ENCODE assay signal across 8 cellular contexts in genomic region chr6:99426454-99426762, GRCh38. TPM values are rescaled to one million over a fixed set of nuclear protein-coding genes. Genes with fewer than 3 reads are reported as not detected.
DNase-seq lines count a peak whose midpoint lies in the region; ATAC-seq and TF ChIP-seq lines count a peak whose summit lies in the region.

No MANE protein-coding gene starts in this region.

- no peak for TF ChIP-seq CTCF in 22Rv1 (IDR thresholded peaks at IDR 0.05)

- no peaks in the 10 kb centered on the region for H3K27me3 Mint-ChIP-seq in central memory CD8-positive, alpha-beta T cell

- H3K36me3 Mint-ChIP-seq in central memory CD8-positive, alpha-beta T cell (ENCODE audit: insufficient read depth) = peaks cover 28% of the 10 kb centered on the region

- H3K9ac ChIP-seq in HUES64 (ENCODE audit: low read depth, low read length) = peak overlapping the region; percentile 98

- H3K27ac ChIP-seq in 22Rv1 (peak overlapping the region; percentile 97), HUES64 (ENCODE audit: low read depth, low read length) (peak overlapping the region; percentile 96), muscle layer of duodenum (ENCODE audit: low read length) (peak overlapping the region; percentile 100)

- H3K4me3 ChIP-seq in HUES64 (ENCODE audit: low read length) (peak overlapping the region; percentile 87), muscle layer of duodenum (ENCODE audit: low read depth in 1 of 2, low read length in 2 of 2) (peak overlapping the region; percentile 97 to 99)

- H3K36me3 ChIP-seq in HUES64 (ENCODE audit: insufficient read depth, low read length) = peaks cover 32% of the 10 kb centered on the region
- peaks cover 0 to 12% of the 10 kb centered on the region in 2 donors for H3K36me3 ChIP-seq in muscle layer of duodenum (ENCODE audit: control insufficient read depth in 1 of 2, insufficient read depth in 2 of 2, low read length in 2 of 2)

- H3K27me3 ChIP-seq in HUES64 (ENCODE audit: insufficient read depth, low read length) = no peaks in the 10 kb centered on the region
- H3K27me3 ChIP-seq in muscle layer of duodenum (ENCODE audit: low read depth, low read length) = no peaks in the 10 kb centered on the region

- H3K4me1 Mint-ChIP-seq in central memory CD8-positive, alpha-beta T cell = peaks cover 55% of the 10 kb centered on the region

- 32% methylated on average over 4 of the region's 4 CpGs for WGBS in HUES64

- no peak for DNase-seq in central memory CD8-positive, alpha-beta T cell (ENCODE audit: low spot score in 2 of 2)
- DNase-seq in T-helper 9 cell (no peak), DMS53 treated with DMSO at 0.1 percent for 48 hours (lab: John Stamatoyannopoulos, UW; ENCODE audit: unreplicated experiment) (no peak)

- ATAC-seq in central memory CD8-positive, alpha-beta T cell (replicated peaks; ENCODE audit: extremely low read depth, poor library complexity, severe bottlenecking) = no peak
- ATAC-seq in HG03378 (IDR thresholded peaks at IDR 0.05; ENCODE audit: unreplicated experiment) (no peak), HG02759 (IDR thresholded peaks at IDR 0.05; ENCODE audit: unreplicated experiment) (no peak)

- peak overlapping the region; percentile 97 for H3K27ac Mint-ChIP-seq in central memory CD8-positive, alpha-beta T cell (ENCODE audit: low read depth)

- H3K4me3 Mint-ChIP-seq in central memory CD8-positive, alpha-beta T cell = peak overlapping the region; percentile 96

- no peaks in the 10 kb centered on the region for H3K9me3 Mint-ChIP-seq in central memory CD8-positive, alpha-beta T cell

- H3K9me3 ChIP-seq in HUES64 (ENCODE audit: insufficient read depth, low read depth, low read length) = no peaks in the 10 kb centered on the region
- no peaks in the 10 kb centered on the region for H3K9me3 ChIP-seq in muscle layer of duodenum (ENCODE audit: control insufficient read depth in 1 of 2, low read length in 2 of 2)

- H3K4me1 ChIP-seq in HUES64 (ENCODE audit: insufficient read depth, low read length) (peaks cover 31% of the 10 kb centered on the region), muscle layer of duodenum (ENCODE audit: control insufficient read depth in 1 of 2, insufficient read depth in 2 of 2, low read length in 2 of 2) (peaks cover 24 to 50% of the 10 kb centered on the region in 2 donors)

RNA-seq across cellular contexts. Expression of gene PNISR, which starts 1.3 kb away (rescaled TPM):
- polyA plus RNA-seq in HUES64 (2013, experiment 1 of 2) = 79.2 TPM
- 105 TPM for polyA plus RNA-seq in HUES64 (2013, experiment 2 of 2)

RNA-seq across cellular contexts. Expression of gene COQ3, which starts 32.4 kb away (rescaled TPM):
- polyA plus RNA-seq in HUES64 (2013, experiment 1 of 2) = 12.0 TPM
- polyA plus RNA-seq in HUES64 (2013, experiment 2 of 2) = 13.3 TPM
